In genomic region chr17:69783865-69784264, GRCh38 we compare ENCODE assay signal across 36 cellular contexts.
"Had no signal": no experiment of that assay in that cellular context is flagged by ENCODE, and none has a peak within 500 bp of the region (broad histone marks: within the 10 kb centered on the region; RNA-seq: fewer than 3 reads in every experiment).

No MANE protein-coding gene starts in this region.

- H3K27me3 ChIP-seq: MG63 had no signal

- DNase-seq: Karpas-422, Kasumi-1, MG63, MM.1S, MV-4-11, NCI-H1048, NCI-H1092, NCI-H1092 treated with DMSO at 0.1 percent for 48 hours, NCI-H1105, NCI-H1105 treated with DMSO at 0.1 percent for 48 hours, NCI-H1417, NCI-H1417 treated with DMSO at 0.1 percent for 48 hours, NCI-H1436, NCI-H1436 treated with DMSO at 0.1 percent for 48 hours, NCI-H146, NCI-H1694, NCI-H1694 treated with DMSO at 0.1 percent for 48 hours, NCI-H187, NCI-H187 treated with DMSO at 0.1 percent for 48 hours, NCI-H1930, NCI-H2029, NCI-H2029 treated with DMSO at 0.1 percent for 48 hours, NCI-H2081, NCI-H2081 treated with DMSO at 0.1 percent for 48 hours, NCI-H2107, NCI-H2171, NCI-H2171 treated with DMSO at 0.1 percent for 48 hours, NCI-H2227 treated with DMSO at 0.1 percent for 48 hours, NCI-H226, NCI-H345, NCI-H446, NCI-H446 treated with DMSO at 0.1 percent for 48 hours, NCI-H510A, NCI-H510A treated with DMSO at 0.1 percent for 48 hours, NCI-H524, NCI-H524 treated with DMSO at 0.1 percent for 48 hours had no signal

- H3K36me3 ChIP-seq: MG63 had no signal

- H3K4me3 ChIP-seq: MG63 had no signal
